1 cellular context compared by ENCODE assay signal in the genomic region with DNA sequence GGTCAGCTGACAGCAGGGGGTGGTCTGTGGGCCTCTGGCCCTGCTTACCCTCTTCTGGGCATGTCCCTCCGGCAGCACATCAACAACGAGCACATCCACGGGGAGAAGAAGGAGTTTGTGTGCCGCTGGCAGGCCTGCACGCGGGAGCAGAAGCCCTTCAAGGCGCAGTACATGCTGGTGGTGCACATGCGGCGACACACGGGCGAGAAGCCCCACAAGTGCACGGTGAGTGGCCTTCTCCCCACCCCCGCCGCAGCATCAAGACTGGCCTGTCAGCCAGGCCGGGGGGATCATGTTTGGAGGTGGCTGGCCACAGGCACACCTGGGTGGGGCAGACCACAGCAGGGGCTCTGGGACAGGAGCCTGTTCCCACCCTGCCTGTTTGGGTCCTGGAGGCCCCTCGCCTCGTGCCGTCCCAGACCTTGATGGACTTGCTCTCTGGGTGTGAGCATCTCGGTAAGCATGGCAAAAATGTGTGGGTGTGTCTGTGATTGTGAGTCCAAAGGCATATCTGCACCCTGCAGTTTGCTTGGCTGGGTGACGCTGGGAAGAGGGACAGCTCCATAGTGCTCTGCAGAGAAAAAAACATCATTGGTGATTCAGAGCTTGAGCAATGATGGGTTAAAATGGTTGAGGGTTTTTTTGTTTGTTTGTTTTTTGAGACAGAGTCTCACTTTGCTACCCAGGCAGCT.
TF ChIP-seq lines count a peak whose summit lies in the region.

No MANE protein-coding gene starts in this region.

TF ChIP-seq in HepG2, 621 proteins besides CTCF, POLR2A, EP300 and RAD21:
- TF ChIP-seq SYNCRIP (IDR thresholded peaks at IDR 0.05; ENCODE audit: insufficient read depth, low read depth, low read length) (no peak), ZNF260 (CRISPR knock-in tag; IDR thresholded peaks at IDR 0.05; ENCODE audit: borderline replicate concordance, low read depth) (no peak), ZNF776 (CRISPR knock-in tag; IDR thresholded peaks at IDR 0.05) (no peak), ZNF773 (CRISPR knock-in tag; IDR thresholded peaks at IDR 0.05; ENCODE audit: borderline replicate concordance) (no peak)
- TF ChIP-seq, protein P1, sequence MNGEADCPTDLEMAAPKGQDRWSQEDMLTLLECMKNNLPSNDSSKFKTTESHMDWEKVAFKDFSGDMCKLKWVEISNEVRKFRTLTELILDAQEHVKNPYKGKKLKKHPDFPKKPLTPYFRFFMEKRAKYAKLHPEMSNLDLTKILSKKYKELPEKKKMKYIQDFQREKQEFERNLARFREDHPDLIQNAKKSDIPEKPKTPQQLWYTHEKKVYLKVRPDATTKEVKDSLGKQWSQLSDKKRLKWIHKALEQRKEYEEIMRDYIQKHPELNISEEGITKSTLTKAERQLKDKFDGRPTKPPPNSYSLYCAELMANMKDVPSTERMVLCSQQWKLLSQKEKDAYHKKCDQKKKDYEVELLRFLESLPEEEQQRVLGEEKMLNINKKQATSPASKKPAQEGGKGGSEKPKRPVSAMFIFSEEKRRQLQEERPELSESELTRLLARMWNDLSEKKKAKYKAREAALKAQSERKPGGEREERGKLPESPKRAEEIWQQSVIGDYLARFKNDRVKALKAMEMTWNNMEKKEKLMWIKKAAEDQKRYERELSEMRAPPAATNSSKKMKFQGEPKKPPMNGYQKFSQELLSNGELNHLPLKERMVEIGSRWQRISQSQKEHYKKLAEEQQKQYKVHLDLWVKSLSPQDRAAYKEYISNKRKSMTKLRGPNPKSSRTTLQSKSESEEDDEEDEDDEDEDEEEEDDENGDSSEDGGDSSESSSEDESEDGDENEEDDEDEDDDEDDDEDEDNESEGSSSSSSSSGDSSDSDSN (CRISPR knock-in tag; IDR thresholded peaks at IDR 0.05): no peak
